ENCODE assay signal across 20 cellular contexts in genomic region chr6:14738933-14739332, GRCh38.
DNase-seq lines count a peak whose midpoint lies in the region; ATAC-seq, FAIRE-seq and TF ChIP-seq lines count a peak whose summit lies in the region.
"Had no signal": no experiment of that assay in that cellular context is flagged by ENCODE, and none has a peak within 500 bp of the region (broad histone marks: within the 10 kb centered on the region; RNA-seq: fewer than 3 reads in every experiment).

No MANE protein-coding gene starts in this region.

- no peak overlapping the region for H2BK120ac ChIP-seq in mesenchymal stem cell (ENCODE audit: low read depth, low read length)

- peaks cover 71% of the 10 kb centered on the region for H3K4me1 Mint-ChIP-seq in T-helper 2 cell treated with Interferon-gamma antibody and Interleukin-4, amounts not matched to agents 5 μg/mL and 100 μg/mL, for 36 hours (ENCODE audit: low read depth)

- no peak for TF ChIP-seq CTCF in SK-N-SH (IDR thresholded peaks at IDR 0.05)

- H3K9me3 ChIP-seq in SK-N-SH (no peaks in the 10 kb centered on the region), mesenchymal stem cell (ENCODE audit: control insufficient read depth, low read length) (no peaks in the 10 kb centered on the region)
- H3K9me3 ChIP-seq: suprapubic skin had no signal

- POLR2A ChIA-PET in SK-N-SH (lab: Yijun Ruan, JAX) = no interaction called here

- H3K4ac ChIP-seq in mesenchymal stem cell (ENCODE audit: low read depth in 1 of 2, low read length in 2 of 2) = no peak overlapping the region

- 51% methylated on average over 5 of the region's 5 CpGs for WGBS in SK-N-SH (ENCODE audit: low lambda C conversion rate)
- WGBS in mesenchymal stem cell = 24% methylated on average over 4 of the region's 5 CpGs

- no peak overlapping the region; a peak in 1 of 4 replicates for H3K27ac ChIP-seq in SK-N-SH (ENCODE audit: low read depth in 2 of 2, low read length in 1 of 2)
- H3K27ac ChIP-seq in mesenchymal stem cell (ENCODE audit: low read length, poor library complexity, severe bottlenecking) = no peak overlapping the region
- H3K27ac ChIP-seq: suprapubic skin, VCaP had no signal

- H3K4me2 ChIP-seq in SK-N-SH (no peak overlapping the region), mesenchymal stem cell (ENCODE audit: low read length, poor library complexity, severe bottlenecking) (no peak overlapping the region)

- H3K36me3 Mint-ChIP-seq in T-helper 2 cell treated with Interferon-gamma antibody and Interleukin-4, amounts not matched to agents 5 μg/mL and 100 μg/mL, for 36 hours (ENCODE audit: low read depth) = peaks cover 19% of the 10 kb centered on the region
- H3K36me3 Mint-ChIP-seq: mesothelial cell of epicardium had no signal

- H3K79me1 ChIP-seq in mesenchymal stem cell (replicated peaks; ENCODE audit: low read length, poor library complexity, severe bottlenecking) = no peaks in the 10 kb centered on the region

- no peak for DNase-seq in T-helper 2 cell treated with Interferon-gamma antibody and Interleukin-4, amounts not matched to agents 5 μg/mL and 100 μg/mL, for 36 hours (ENCODE audit: low spot score)
- no peak for DNase-seq in T-helper 2 cell
- DNase-seq in CD1c-positive myeloid dendritic cell (ENCODE audit: extremely low spot score) = peak; percentile 44
- peak; percentile 43 for DNase-seq in SK-N-SH
- DNase-seq in mesenchymal stem cell = peak; percentile 54
- no peak for DNase-seq in RKO (ENCODE audit: low spot score)
- no peak for DNase-seq in GM12892 (ENCODE audit: insufficient read length)
- DNase-seq: activated CD8-positive, alpha-beta memory T cell treated with anti-CD3 and anti-CD28 coated beads, Interleukin-2, amount 50 U/mL, for 4 hours; endodermal cell; NCI-H1105; NCI-H524; retina had no signal

- H3K27me3 ChIP-seq in SK-N-SH (ENCODE audit: insufficient read depth) (no peaks in the 10 kb centered on the region), mesenchymal stem cell (ENCODE audit: control insufficient read depth in 1 of 2, insufficient read depth in 1 of 2, low read length in 2 of 2) (no peaks in the 10 kb centered on the region)
- H3K27me3 ChIP-seq: suprapubic skin had no signal

- no peak overlapping the region for H4K8ac ChIP-seq in mesenchymal stem cell (ENCODE audit: low read length)

- no peak overlapping the region for H3K4me3 ChIP-seq in SK-N-SH (ENCODE audit: low read depth in 2 of 2, low read length in 1 of 2)
- H3K4me3 ChIP-seq in mesenchymal stem cell (ENCODE audit: insufficient read depth in 1 of 2, low read depth in 1 of 2, low read length in 2 of 2) = no peak overlapping the region
- H3K4me3 ChIP-seq: K562, suprapubic skin had no signal

- H3K9ac ChIP-seq in SK-N-SH (no peak overlapping the region), mesenchymal stem cell (ENCODE audit: low read length) (no peak overlapping the region)

- H3K79me2 ChIP-seq in SK-N-SH (ENCODE audit: insufficient read depth) = no peaks in the 10 kb centered on the region

- H3K36me3 ChIP-seq in SK-N-SH (replicated peaks in 1 of 2; ENCODE audit: control insufficient read depth in 1 of 2, insufficient read depth in 2 of 2, low read length in 1 of 2) = no peaks in the 10 kb centered on the region
- no peaks in the 10 kb centered on the region for H3K36me3 ChIP-seq in mesenchymal stem cell (ENCODE audit: control insufficient read depth in 1 of 2, insufficient read depth in 2 of 2, low read depth in 1 of 2, low read length in 2 of 2)
- H3K36me3 ChIP-seq: suprapubic skin had no signal

- no peak overlapping the region for H2BK12ac ChIP-seq in mesenchymal stem cell (ENCODE audit: low read length in 2 of 2)

- H3K4me3 Mint-ChIP-seq in T-helper 2 cell treated with Interferon-gamma antibody and Interleukin-4, amounts not matched to agents 5 μg/mL and 100 μg/mL, for 36 hours = no peak overlapping the region
- H3K4me3 Mint-ChIP-seq: endodermal cell, mesothelial cell of epicardium had no signal

- H2BK5ac ChIP-seq in mesenchymal stem cell (ENCODE audit: low read depth, low read length, poor library complexity, severe bottlenecking) = no peak overlapping the region

- no peak overlapping the region for H2BK15ac ChIP-seq in mesenchymal stem cell (ENCODE audit: low read depth, poor library complexity, severe bottlenecking)

- H4K20me1 ChIP-seq in SK-N-SH (ENCODE audit: insufficient read depth) = no peaks in the 10 kb centered on the region

- H3K18ac ChIP-seq in mesenchymal stem cell (ENCODE audit: low read depth in 1 of 2, low read length in 2 of 2) = no peak overlapping the region

- H3K23ac ChIP-seq in mesenchymal stem cell (ENCODE audit: low read length in 2 of 2) = no peak overlapping the region

- H4K91ac ChIP-seq in mesenchymal stem cell (ENCODE audit: low read length) = no peak overlapping the region

- no peak for ATAC-seq in HG03135 (IDR thresholded peaks at IDR 0.05; ENCODE audit: unreplicated experiment)
- ATAC-seq: K562 had no signal

- CTCF ChIA-PET in SK-N-SH (lab: Yijun Ruan, JAX) = no interaction called here

- H3K14ac ChIP-seq in mesenchymal stem cell (ENCODE audit: low read length in 2 of 2) = no peak overlapping the region

- no peak overlapping the region for H2AFZ ChIP-seq in SK-N-SH (ENCODE audit: low read depth)
- no peak overlapping the region for H2AFZ ChIP-seq in mesenchymal stem cell (ENCODE audit: low read depth, low read length)

- H3K9me2 ChIP-seq in SK-N-SH = no peaks in the 10 kb centered on the region

- no peaks in the 10 kb centered on the region for H3K27me3 Mint-ChIP-seq in T-helper 2 cell treated with Interferon-gamma antibody and Interleukin-4, amounts not matched to agents 5 μg/mL and 100 μg/mL, for 36 hours (ENCODE audit: low read depth)

- TF ChIP-seq POLR2A in GM12892 (IDR thresholded peaks at IDR 0.05; ENCODE audit: low read depth, low read length) = no peak

- no peak for FAIRE-seq in GM12892 (lab: Jason Lieb, UNC)
- FAIRE-seq: G401.6, H1, K562, keratinocyte had no signal

- H3K27ac Mint-ChIP-seq in T-helper 2 cell treated with Interferon-gamma antibody and Interleukin-4, amounts not matched to agents 5 μg/mL and 100 μg/mL, for 36 hours = peak overlapping the region; percentile 54
- H3K27ac Mint-ChIP-seq: endodermal cell, mesothelial cell of epicardium had no signal

- no peak for TF ChIP-seq EP300 in SK-N-SH (IDR thresholded peaks at IDR 0.05; ENCODE audit: borderline replicate concordance in 1 of 2, low read depth in 1 of 2, low read length in 1 of 2)

- H2AK5ac ChIP-seq in mesenchymal stem cell (ENCODE audit: low read length, severe bottlenecking) = no peak overlapping the region

- H3K9me3 Mint-ChIP-seq in T-helper 2 cell treated with Interferon-gamma antibody and Interleukin-4, amounts not matched to agents 5 μg/mL and 100 μg/mL, for 36 hours = peaks cover 11% of the 10 kb centered on the region
- H3K9me3 Mint-ChIP-seq: mesothelial cell of epicardium had no signal

- peaks cover 9% of the 10 kb centered on the region for H3F3A ChIP-seq in SK-N-SH (replicated peaks; ENCODE audit: insufficient read depth)

- no peak for TF ChIP-seq RAD21 in SK-N-SH (IDR thresholded peaks at IDR 0.05; ENCODE audit: low read length)

- H3K4me1 ChIP-seq in SK-N-SH (ENCODE audit: control insufficient read depth in 1 of 2, insufficient read depth in 2 of 2, low read depth in 1 of 2, low read length in 1 of 2) = peaks cover 2 to 8% of the 10 kb centered on the region in 2 experiments; a peak in 3 of 4 replicates
- H3K4me1 ChIP-seq in mesenchymal stem cell (ENCODE audit: control insufficient read depth, insufficient read depth, low read depth, low read length) = peaks cover 5% of the 10 kb centered on the region

TF ChIP-seq in SK-N-SH, 30 proteins besides CTCF, POLR2A, EP300 and RAD21:
- no peak for TF ChIP-seq MAX (IDR thresholded peaks at IDR 0.05; ENCODE audit: low read depth)
- TF ChIP-seq SMC3 (IDR thresholded peaks at IDR 0.05; ENCODE audit: low read depth, low read length) = no peak
- TF ChIP-seq ELF1 (IDR thresholded peaks at IDR 0.05) = no peak
- TF ChIP-seq RCOR1 (IDR thresholded peaks at IDR 0.05; ENCODE audit: low read length) = no peak
- no peak for TF ChIP-seq RXRA (IDR thresholded peaks at IDR 0.05; ENCODE audit: borderline replicate concordance, low read depth)
- TF ChIP-seq TAF1 (IDR thresholded peaks at IDR 0.05; ENCODE audit: borderline replicate concordance, low read depth, low read length) = no peak
- TF ChIP-seq IRF3 (IDR thresholded peaks at IDR 0.05; ENCODE audit: low read depth, low read length) = no peak
- no peak for TF ChIP-seq JUND (IDR thresholded peaks at IDR 0.05)
- no peak for TF ChIP-seq ZBTB33 (IDR thresholded peaks at IDR 0.05; ENCODE audit: borderline replicate concordance, low read depth)
TF ChIP-seq in SK-N-SH: peak in this region for 0.

Comparison
In these comparisons a context has a peak if more than half of its experiments do, and no peak if none do; other contexts are left out.
1. DNase-seq: peak in CD1c-positive myeloid dendritic cell (single experiment), SK-N-SH (single experiment) and mesenchymal stem cell (single experiment); none in T-helper 2 cell treated with Interferon-gamma antibody and Interleukin-4, amounts not matched to agents 5 μg/mL and 100 μg/mL, for 36 hours (single experiment), T-helper 2 cell (0 of 5), RKO (single experiment) and GM12892 (single experiment).